In the genomic region with DNA sequence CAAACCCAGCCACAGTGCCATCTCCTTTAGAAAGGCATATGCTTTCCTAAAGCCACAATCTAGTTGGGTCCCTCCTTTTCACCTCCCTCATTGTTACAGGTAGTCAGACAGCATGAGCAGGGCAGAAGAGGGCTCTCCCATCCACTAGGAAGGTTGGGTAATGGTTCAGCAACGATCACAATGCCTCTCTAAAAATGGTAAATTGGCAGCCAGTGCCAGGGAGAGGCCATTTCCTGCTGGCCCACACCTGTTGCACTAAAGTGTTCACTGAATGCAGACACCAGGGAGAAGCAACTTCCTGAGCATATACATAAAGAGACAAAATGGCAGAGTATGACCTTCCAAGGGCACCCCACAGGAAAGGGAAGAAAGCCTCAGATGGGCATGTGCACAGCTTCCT, we compare ENCODE assay signal across 25 cellular contexts.
"Had no signal": no experiment of that assay in that cellular context is flagged by ENCODE, and none has a peak within 500 bp of the region (broad histone marks: within the 10 kb centered on the region; RNA-seq: fewer than 3 reads in every experiment).

No MANE protein-coding gene starts in this region.

- H3K4me1 ChIP-seq: SJCRH30 had no signal

- H3K9me3 ChIP-seq: SJCRH30 had no signal

- H3K27me3 ChIP-seq: SJCRH30 had no signal

- ATAC-seq: HepG2, Panc1, PC-3, Right ventricle myocardium inferior, SK-N-SH treated with all-trans-retinoic acid at 6 μM for 48 hours had no signal

- H3K27ac ChIP-seq: SJCRH30 had no signal

- H3K4me3 ChIP-seq: SJCRH30 had no signal

- H3K36me3 ChIP-seq: SJCRH30 had no signal

- DNase-seq: IMR-90; Karpas-422; KG1; MM.1S; NCI-H1092 treated with DMSO at 0.1 percent for 48 hours; NCI-H1417; NCI-H1436 treated with DMSO at 0.1 percent for 48 hours; NCI-H1694; NCI-H187 treated with DMSO at 0.1 percent for 48 hours; NCI-H2029 treated with DMSO at 0.1 percent for 48 hours; NCI-H2171 treated with DMSO at 0.1 percent for 48 hours; NCI-H345; NCI-H446 treated with DMSO at 0.1 percent for 48 hours; NCI-H510A treated with DMSO at 0.1 percent for 48 hours; NCI-H526; NCI-H748 treated with DMSO at 0.1 percent for 48 hours; NK-92 treated with Interleukin-12 subunit alpha and Interleukin-12 subunit beta, amount 100 ng/mL, for 24 hours; PC-3; SHP77 treated with DMSO at 0.1 percent for 48 hours; SJCRH30; T-helper 1 cell had no signal
